9 cellular contexts compared by ENCODE assay signal in the genomic region with DNA sequence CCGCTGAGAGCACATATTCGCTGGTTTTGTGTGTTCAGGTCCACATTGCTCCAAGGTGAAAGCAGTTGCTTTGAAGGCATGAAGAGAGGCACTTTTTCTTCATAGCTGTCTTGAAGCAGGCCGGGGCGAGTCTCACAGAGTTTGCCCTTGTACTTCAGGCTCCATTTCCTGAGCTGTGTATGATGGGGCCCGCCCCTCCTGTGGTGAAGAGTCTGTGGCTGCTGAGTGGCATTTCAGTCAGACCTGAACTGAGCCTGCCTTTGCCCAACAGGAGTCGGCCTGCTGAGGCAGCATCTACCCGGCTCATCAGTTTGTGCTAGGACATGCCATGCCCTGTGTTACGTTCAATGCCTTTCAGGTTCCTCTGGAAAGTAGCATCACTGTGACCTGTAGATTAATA. TPM values are rescaled to one million over a fixed set of nuclear protein-coding genes. Genes with fewer than 3 reads are reported as not detected.
DNase-seq lines count a peak whose midpoint lies in the region; ATAC-seq and TF ChIP-seq lines count a peak whose summit lies in the region.
"Had no signal": no experiment of that assay in that cellular context is flagged by ENCODE, and none has a peak within 500 bp of the region (broad histone marks: within the 10 kb centered on the region; RNA-seq: fewer than 3 reads in every experiment).

No MANE protein-coding gene starts in this region.

- H3K9me3 Mint-ChIP-seq in T-helper 1 cell treated with Interleukin-12 subunit alpha and Interleukin-12 subunit beta and Interleukin-4 antibody, amounts not matched to agents 30 μg/mL and 1 μg/mL, for 36 hours = no peaks in the 10 kb centered on the region
- H3K9me3 Mint-ChIP-seq in activated naive CD4-positive, alpha-beta T cell treated with anti-CD3 and anti-CD28 coated beads, Interleukin-2, amount 10 ng/mL, durations not matched to agents 7 days and 5 days = no peaks in the 10 kb centered on the region

- TF ChIP-seq POLR2A in gastroesophageal sphincter (IDR thresholded peaks at IDR 0.05) = no peak

- no peak for TF ChIP-seq EP300 in gastroesophageal sphincter (IDR thresholded peaks at IDR 0.05)

- CTCF ChIA-PET in activated naive CD4-positive, alpha-beta T cell treated with anti-CD3 and anti-CD28 coated beads, Interleukin-2, amount 10 ng/mL, durations not matched to agents 7 days and 5 days (lab: Charles Lee) = interaction anchor here (1.1 to 1.9 kb wide), 4 partner anchors 9 to 36 kb away, joined by 4 to 8 read pairs (median 6); no protein-coding TSS in a partner anchor

- peaks cover 32% of the 10 kb centered on the region for H3K36me3 Mint-ChIP-seq in T-helper 1 cell treated with Interleukin-12 subunit alpha and Interleukin-12 subunit beta and Interleukin-4 antibody, amounts not matched to agents 30 μg/mL and 1 μg/mL, for 36 hours (ENCODE audit: low read depth)
- peaks cover 60% of the 10 kb centered on the region for H3K36me3 Mint-ChIP-seq in activated naive CD4-positive, alpha-beta T cell treated with anti-CD3 and anti-CD28 coated beads, Interleukin-2, amount 10 ng/mL, durations not matched to agents 7 days and 5 days

- no peaks in the 10 kb centered on the region for H3K27me3 ChIP-seq in gastroesophageal sphincter

- H3K27ac Mint-ChIP-seq in T-helper 1 cell treated with Interleukin-12 subunit alpha and Interleukin-12 subunit beta and Interleukin-4 antibody, amounts not matched to agents 30 μg/mL and 1 μg/mL, for 36 hours = peak overlapping the region; percentile 88
- H3K27ac Mint-ChIP-seq in activated naive CD4-positive, alpha-beta T cell treated with anti-CD3 and anti-CD28 coated beads, Interleukin-2, amount 10 ng/mL, durations not matched to agents 7 days and 5 days = peak overlapping the region; percentile 98

- H3K4me1 Mint-ChIP-seq in T-helper 1 cell treated with Interleukin-12 subunit alpha and Interleukin-12 subunit beta and Interleukin-4 antibody, amounts not matched to agents 30 μg/mL and 1 μg/mL, for 36 hours (ENCODE audit: low read depth) = peaks cover 71% of the 10 kb centered on the region
- H3K4me1 Mint-ChIP-seq in activated naive CD4-positive, alpha-beta T cell treated with anti-CD3 and anti-CD28 coated beads, Interleukin-2, amount 10 ng/mL, durations not matched to agents 7 days and 5 days = peaks cover 95% of the 10 kb centered on the region

- no peak overlapping the region for H3K4me3 ChIP-seq in gastroesophageal sphincter

- H3K27ac ChIP-seq in gastroesophageal sphincter = peak overlapping the region in 2 of 4 donors; percentile 7 to 31

- no peaks in the 10 kb centered on the region for H3K9me3 ChIP-seq in gastroesophageal sphincter

- TF ChIP-seq CTCF in gastroesophageal sphincter (IDR thresholded peaks at IDR 0.05) = no peak

- ATAC-seq in GM18858 (IDR thresholded peaks at IDR 0.05; ENCODE audit: unreplicated experiment) = peak; percentile 35
- ATAC-seq in GM19351 (IDR thresholded peaks at IDR 0.05; ENCODE audit: unreplicated experiment) = no peak
- no peak for ATAC-seq in GM21526 (IDR thresholded peaks at IDR 0.05; ENCODE audit: low FRiP score, unreplicated experiment)
- ATAC-seq in gastroesophageal sphincter = no peak
- no peak for ATAC-seq in HG02763 (IDR thresholded peaks at IDR 0.05; ENCODE audit: unreplicated experiment)

- H3K4me1 ChIP-seq in gastroesophageal sphincter = peaks cover 0 to 24% (median 0%) of the 10 kb centered on the region in 3 donors

- WGBS in gastroesophageal sphincter (ENCODE audit: low coverage in 1 of 2), 2 donors = 87 to 92% methylated on average over 4 of the region's 8 CpGs

- no peaks in the 10 kb centered on the region for H3K36me3 ChIP-seq in gastroesophageal sphincter

- DNase-seq in activated naive CD4-positive, alpha-beta T cell treated with anti-CD3 and anti-CD28 coated beads, Interleukin-2, amount 10 ng/mL, durations not matched to agents 7 days and 5 days = peak; percentile 91
- peak; percentile 81 for DNase-seq in stimulated activated CD4-positive, alpha-beta T cell treated with anti-CD3 and anti-CD28 coated beads, Interleukin-2, amount 100 ng/mL, for 24 hours
- DNase-seq: KBM-7 had no signal

- H3K27me3 Mint-ChIP-seq in T-helper 1 cell treated with Interleukin-12 subunit alpha and Interleukin-12 subunit beta and Interleukin-4 antibody, amounts not matched to agents 30 μg/mL and 1 μg/mL, for 36 hours (ENCODE audit: low read depth) = no peaks in the 10 kb centered on the region
- no peaks in the 10 kb centered on the region for H3K27me3 Mint-ChIP-seq in activated naive CD4-positive, alpha-beta T cell treated with anti-CD3 and anti-CD28 coated beads, Interleukin-2, amount 10 ng/mL, durations not matched to agents 7 days and 5 days

- H3K4me3 Mint-ChIP-seq in T-helper 1 cell treated with Interleukin-12 subunit alpha and Interleukin-12 subunit beta and Interleukin-4 antibody, amounts not matched to agents 30 μg/mL and 1 μg/mL, for 36 hours = peak overlapping the region; percentile 63
- H3K4me3 Mint-ChIP-seq in activated naive CD4-positive, alpha-beta T cell treated with anti-CD3 and anti-CD28 coated beads, Interleukin-2, amount 10 ng/mL, durations not matched to agents 7 days and 5 days = peak overlapping the region; percentile 67

RNA-seq across cellular contexts. Expression of a gene that starts 44.4 kb away (rescaled TPM):
- 1 to 10 TPM in 2 of 4 donors, under 1 TPM in 1, not detected in 1; 0.81 to 2.4 (median 1.1) TPM for total RNA-seq in gastroesophageal sphincter
